In genomic region chr2:236180831-236181453, GRCh38 we compare ENCODE assay signal across 9 cellular contexts. TPM values are rescaled to one million over a fixed set of nuclear protein-coding genes. Genes with fewer than 3 reads are reported as not detected.
DNase-seq lines count a peak whose midpoint lies in the region; ATAC-seq, FAIRE-seq and TF ChIP-seq lines count a peak whose summit lies in the region.
"Had no signal": no experiment of that assay in that cellular context is flagged by ENCODE, and none has a peak within 500 bp of the region (broad histone marks: within the 10 kb centered on the region; RNA-seq: fewer than 3 reads in every experiment).

No MANE protein-coding gene starts in this region.

- H3K79me2 ChIP-seq in OCI-LY3 (ENCODE audit: low read length) (no peaks in the 10 kb centered on the region), K562 (ENCODE audit: control insufficient read depth, insufficient read depth, low read length) (no peaks in the 10 kb centered on the region)

- POLR2A ChIA-PET in K562 (lab: Yijun Ruan, JAX) = interaction anchor here (0.6 to 0.7 kb wide), 2 partner anchors 10 to 563 kb away, joined by 3 read pairs; no protein-coding TSS in a partner anchor

- ATAC-seq in K562 (peak; percentile 61), GM18870 (IDR thresholded peaks at IDR 0.05; ENCODE audit: unreplicated experiment) (no peak)

- no TSS peak for BruUV-seq in K562 (replicated peaks; lab: Mats Ljungman, UMichigan)

- H3K9me3 ChIP-seq in OCI-LY3 (ENCODE audit: insufficient read depth, low read length) (no peaks in the 10 kb centered on the region), K562 (replicated peaks; ENCODE audit: control insufficient read depth, insufficient read depth, low read depth, low read length) (no peaks in the 10 kb centered on the region), thyroid gland (no peaks in the 10 kb centered on the region)

- CTCF ChIA-PET in K562 (lab: Yijun Ruan, JAX; ENCODE audit: low intra/inter-chr PET ratio) = interaction anchor here (0.5 to 1.3 kb wide), 3 partner anchors 9 to 1254 kb away, joined by 3 to 4 read pairs (median 3); no protein-coding TSS in a partner anchor

- H3K27me3 ChIP-seq in OCI-LY3 (ENCODE audit: low read depth, low read length) = no peaks in the 10 kb centered on the region
- no peaks in the 10 kb centered on the region for H3K27me3 ChIP-seq in K562 (ENCODE audit: control insufficient read depth in 2 of 2, insufficient read depth in 2 of 2, low read length in 2 of 2)
- peaks cover 41% of the 10 kb centered on the region for H3K27me3 ChIP-seq in thyroid gland

- H4K20me1 ChIP-seq in OCI-LY3 (ENCODE audit: insufficient read depth, low read length) = no peaks in the 10 kb centered on the region
- H4K20me1 ChIP-seq in K562 (replicated peaks; ENCODE audit: control insufficient read depth, insufficient read depth, low read length) = no peaks in the 10 kb centered on the region

- TF ChIP-seq CTCF in OCI-LY3 (IDR thresholded peaks at IDR 0.05; ENCODE audit: low read depth, low read length) (peak; percentile 59), K562 (IDR thresholded peaks at IDR 0.05 in 2 of 3, conservative IDR thresholded peaks at IDR 0.05 in 1 of 3; ENCODE audit: insufficient read depth in 2 of 3, low read depth in 1 of 3, low read length in 3 of 3) (peak; percentile 56 to 74 (median 63); a peak in 5 of 6 replicates), thyroid gland (IDR thresholded peaks at IDR 0.05) (peak; percentile 14 to 62 (median 52))

- H3K9ac ChIP-seq in OCI-LY3 (ENCODE audit: low read length) (no peak overlapping the region), K562 (ENCODE audit: insufficient read depth in 1 of 2, low read depth in 2 of 2, low read length in 2 of 2) (no peak overlapping the region)

- no peak overlapping the region for H3K4me2 ChIP-seq in OCI-LY3 (ENCODE audit: low read length)
- no peak overlapping the region for H3K4me2 ChIP-seq in K562 (ENCODE audit: insufficient read depth, low read length)

- intact Hi-C loops in K562 (cut with micrococcal nuclease) (loop anchor here (1.0 kb wide), 1 partner anchor 415 kb away; no protein-coding TSS in a partner anchor), thyroid gland (cut with DNase I) (loop anchor here (5.0 kb wide), 1 partner anchor 404 kb away; no protein-coding TSS in a partner anchor)

- H2AFZ ChIP-seq in OCI-LY3 (ENCODE audit: low read depth, low read length) = no peak overlapping the region
- H2AFZ ChIP-seq in K562 (ENCODE audit: low read depth, low read length) = no peak overlapping the region

- H3K4me1 ChIP-seq in OCI-LY3 (ENCODE audit: low read length) (no peaks in the 10 kb centered on the region), K562 (replicated peaks in 1 of 2; ENCODE audit: control insufficient read depth in 2 of 2, insufficient read depth in 2 of 2, low read length in 2 of 2) (peaks cover 0 to 20% of the 10 kb centered on the region in 2 experiments; a peak in 2 of 5 replicates), thyroid gland (peaks cover 4 to 22% of the 10 kb centered on the region in 2 donors)

- DNase-seq in DMS 273 treated with DMSO at 0.1 percent for 48 hours (lab: John Stamatoyannopoulos, UW) (peak; percentile 31), HUDEP-2 (lab: John Stamatoyannopoulos, UW; ENCODE audit: unreplicated experiment in 76 of 76) (peak in 40 of 76 experiments; percentile 6 to 58 (median 27)), K562 (ENCODE audit: extremely low read depth in 1 of 4, low spot score in 3 of 4) (peak; percentile 64 to 80 (median 72)), kidney glomerular epithelial cell (lab: John Stamatoyannopoulos, UW) (peak; percentile 66), thyroid gland (peak; percentile 55), ureter (ENCODE audit: low spot score) (no peak)

- WGBS in K562 (ENCODE audit: insufficient coverage, low coverage, missing lambda C conversion rate) = 3% methylated on average over 9 of the region's 9 CpGs
- WGBS in thyroid gland, 2 donors = 20 to 25% methylated on average over 9 of the region's 9 CpGs

- H3K36me3 ChIP-seq in OCI-LY3 (replicated peaks; ENCODE audit: low read depth, low read length) = no peaks in the 10 kb centered on the region
- H3K36me3 ChIP-seq in K562 (ENCODE audit: control insufficient read depth, insufficient read depth, low read length) = no peaks in the 10 kb centered on the region
- H3K36me3 ChIP-seq in thyroid gland = no peaks in the 10 kb centered on the region

- no peak overlapping the region for H3K27ac ChIP-seq in OCI-LY3 (ENCODE audit: low read length)
- no peak overlapping the region for H3K27ac ChIP-seq in K562 (ENCODE audit: extremely low read depth, low read depth, low read length)
- no peak overlapping the region for H3K27ac ChIP-seq in thyroid gland

- TF ChIP-seq EP300 in K562 (IDR thresholded peaks at IDR 0.05; ENCODE audit: low read length) = no peak

- H3K9me1 ChIP-seq in K562 (ENCODE audit: control insufficient read depth, insufficient read depth, low read length) = no peaks in the 10 kb centered on the region

- H3K4me3 ChIP-seq in OCI-LY3 (ENCODE audit: low read length) = no peak overlapping the region
- H3K4me3 ChIP-seq in K562 = no peak overlapping the region
- H3K4me3 ChIP-seq in thyroid gland (replicated peaks in 1 of 3) = no peak overlapping the region

- in situ Hi-C loops in K562 (cut with MboI) = no loop called here

- TF ChIP-seq POLR2A in K562 (conservative IDR thresholded peaks at IDR 0.05) = no peak
- no peak for TF ChIP-seq POLR2A in thyroid gland (IDR thresholded peaks at IDR 0.05)

- TF ChIP-seq RAD21 in K562 (CRISPR knock-in tag; conservative IDR thresholded peaks at IDR 0.05 in 1 of 2, IDR thresholded peaks at IDR 0.05 in 1 of 2) = peak; percentile 58 to 66

- peak; percentile 82 for FAIRE-seq in K562 (lab: Jason Lieb, UNC)

TF ChIP-seq in K562, 482 proteins besides CTCF, POLR2A, EP300 and RAD21:
- TF ChIP-seq ZNF507 (tag; conservative IDR thresholded peaks at IDR 0.05) (peak; percentile 77), MYBL2 (IDR thresholded peaks at IDR 0.05; ENCODE audit: low read depth) (0 out of 2 replicates have a peak, but pooled peaks have one; percentile 18), MYBL2 (CRISPR knock-in tag; IDR thresholded peaks at IDR 0.05; ENCODE audit: borderline replicate concordance) (no peak), SMC3 (conservative IDR thresholded peaks at IDR 0.05; ENCODE audit: insufficient read depth, low read depth, low read length) (0 out of 2 replicates have a peak, but pooled peaks have one; percentile 31), DEAF1 (CRISPR knock-in tag; IDR thresholded peaks at IDR 0.05) (0 out of 2 replicates have a peak, but pooled peaks have one; percentile 22), NKRF (IDR thresholded peaks at IDR 0.05; ENCODE audit: borderline replicate concordance) (no peak), CBX2 (IDR thresholded peaks at IDR 0.05; ENCODE audit: insufficient read depth, low read length, poor library complexity, severe bottlenecking) (no peak), MAZ (CRISPR knock-in tag; conservative IDR thresholded peaks at IDR 0.05 in 1 of 2, IDR thresholded peaks at IDR 0.05 in 1 of 2) (no peak)

RNA-seq across cellular contexts. Expression of gene GBX2, which starts 12.8 kb away (rescaled TPM):
- total RNA-seq in K562 (2011; cell fraction: chromatin; rRNA removed; ENCODE audit: low replicate concordance) = 0.60 TPM in 1 of 2 replicates, not detected in the other
- 0.26 and 0.67 TPM in 2 replicates for total RNA-seq in K562 (2011; cell fraction: nucleolus; rRNA removed)
- total RNA-seq in K562 (2011; cell fraction: nucleoplasm; rRNA removed) = 0.29 and 0.69 TPM in 2 replicates
- total RNA-seq in K562 (2014; rRNA removed) (0.33 and 0.50 TPM in 2 replicates), K562 (2014; rRNA removed; fragmentation: Illumina TruSeq; extraction: Trizol) (0.25 TPM in 1 of 2 replicates, not detected in the other), K562 (2015; rRNA removed; fragmentation: Illumina TruSeq; extraction: Trizol) (0.36 and 0.49 TPM in 2 replicates), K562 (2021) (0.53 and 0.54 TPM in 2 replicates), thyroid gland (not detected), ureter (not detected)
- polyA plus RNA-seq in K562 (2011; rRNA removed) (0.20 TPM in 1 of 2 replicates, not detected in the other), K562 (2014; fragmentation: Illumina TruSeq; extraction: Trizol) (0.16 and 0.19 TPM in 2 replicates), K562 (2014; fragmentation: Nextera tagmentation; extraction: Ambion mirVana) (under 1 TPM in 1 of 2 experiments, not detected in 1; 0.03 TPM), K562 (2014; rRNA removed) (0.28 and 0.47 TPM in 2 replicates)
- polyA plus RNA-seq in K562 (2011; cell fraction: cytosol; rRNA removed) = 0.04 and 0.67 TPM in 2 replicates
- 0.10 and 0.46 TPM in 2 replicates for polyA plus RNA-seq in K562 (2011; cell fraction: nucleus; rRNA removed)
- polyA plus RNA-seq in K562 (2012) = 0.25 and 0.40 TPM in 2 replicates
- 0.18 TPM in 1 of 2 replicates, not detected in the other for polyA minus RNA-seq in K562 (2011; rRNA and poly(A)+ RNA removed)
- not detected in 2 replicates for polyA minus RNA-seq in K562 (2011; cell fraction: cytosol; rRNA and poly(A)+ RNA removed)
- polyA minus RNA-seq in K562 (2011; cell fraction: nucleus; rRNA and poly(A)+ RNA removed) = 0.22 and 1.1 TPM in 2 replicates
- total RNA-seq: skeletal muscle tissue had no signal
